1 cellular context compared by ENCODE assay signal in genomic region chr2:109623923-109624322, GRCh38.
TF ChIP-seq lines count a peak whose summit lies in the region.

No MANE protein-coding gene starts in this region.

TF ChIP-seq in HepG2, 621 proteins besides CTCF, POLR2A, EP300 and RAD21 (continued from another document and continues in another):
- 0 out of 4 replicates have a peak, but pooled peaks of 1 of the 2 experiments have one; percentile 22 for TF ChIP-seq REST (IDR thresholded peaks at IDR 0.05; ENCODE audit: borderline replicate concordance in 1 of 2, low read depth in 1 of 2, low read length in 2 of 2)
- no peak for TF ChIP-seq ZNF230 (CRISPR knock-in tag; IDR thresholded peaks at IDR 0.05)
- peak; percentile 74 for TF ChIP-seq HNF4G (IDR thresholded peaks at IDR 0.05; ENCODE audit: borderline replicate concordance, low read depth, low read length)
- 0 out of 2 replicates have a peak, but pooled peaks have one; percentile 30 for TF ChIP-seq HNF4G (CRISPR knock-in tag; IDR thresholded peaks at IDR 0.05; ENCODE audit: borderline replicate concordance, low read depth)
- peak; percentile 34; the same call in 1 of the 2 replicates for TF ChIP-seq ZFX (CRISPR knock-in tag; IDR thresholded peaks at IDR 0.05; ENCODE audit: low read depth)
- no peak for TF ChIP-seq RBAK (CRISPR knock-in tag; IDR thresholded peaks at IDR 0.05)
- TF ChIP-seq NR2F6 (IDR thresholded peaks at IDR 0.05), result peak; percentile 55; the same call in 1 of the 2 replicates
- no peak for TF ChIP-seq NR2F6 (CRISPR knock-in tag; IDR thresholded peaks at IDR 0.05)
- TF ChIP-seq FOXP1 (IDR thresholded peaks at IDR 0.05), result no peak
- no peak for TF ChIP-seq FOXP1 (CRISPR knock-in tag; IDR thresholded peaks at IDR 0.05)
- no peak for TF ChIP-seq ZNF674 (CRISPR knock-in tag; IDR thresholded peaks at IDR 0.05; ENCODE audit: low read depth)
- TF ChIP-seq TOPORS (CRISPR knock-in tag; IDR thresholded peaks at IDR 0.05), result 0 out of 2 replicates have a peak, but pooled peaks have one; percentile 12
- TF ChIP-seq HBP1 (CRISPR knock-in tag; IDR thresholded peaks at IDR 0.05; ENCODE audit: low read depth), result no peak
- TF ChIP-seq IRF1 (CRISPR knock-in tag; IDR thresholded peaks at IDR 0.05; ENCODE audit: low read depth), result no peak
- TF ChIP-seq U2AF2 (IDR thresholded peaks at IDR 0.05; ENCODE audit: low read depth, low read length), result no peak
- TF ChIP-seq ZNF263 (CRISPR knock-in tag; IDR thresholded peaks at IDR 0.05), result peak; percentile 91
- TF ChIP-seq TEF (CRISPR knock-in tag; IDR thresholded peaks at IDR 0.05), result no peak
- no peak for TF ChIP-seq TCF12 (IDR thresholded peaks at IDR 0.05)
- TF ChIP-seq TCF12 (CRISPR knock-in tag; IDR thresholded peaks at IDR 0.05), result 0 out of 2 replicates have a peak, but pooled peaks have one; percentile 30
- TF ChIP-seq TARDBP (CRISPR knock-in tag; IDR thresholded peaks at IDR 0.05), result peak; percentile 29; the same call in 1 of the 2 replicates
- no peak for TF ChIP-seq ATF4 (CRISPR knock-in tag; IDR thresholded peaks at IDR 0.05)
- TF ChIP-seq DNMT3B (CRISPR knock-in tag; conservative IDR thresholded peaks at IDR 0.05), result no peak
- TF ChIP-seq ZBTB26 (CRISPR knock-in tag; IDR thresholded peaks at IDR 0.05; ENCODE audit: borderline replicate concordance), result no peak
- TF ChIP-seq ZNF326 (CRISPR knock-in tag; IDR thresholded peaks at IDR 0.05; ENCODE audit: borderline replicate concordance), result no peak
- TF ChIP-seq RELA (CRISPR knock-in tag; IDR thresholded peaks at IDR 0.05), result no peak
- TF ChIP-seq ZNF720 (CRISPR knock-in tag; IDR thresholded peaks at IDR 0.05), result no peak
- TF ChIP-seq FOXO4 (CRISPR knock-in tag; conservative IDR thresholded peaks at IDR 0.05), result no peak
- no peak for TF ChIP-seq NAIF1 (CRISPR knock-in tag; IDR thresholded peaks at IDR 0.05; ENCODE audit: borderline replicate concordance)
- no peak for TF ChIP-seq SMARCC2 (IDR thresholded peaks at IDR 0.05)
- no peak for TF ChIP-seq FOXM1 (CRISPR knock-in tag; IDR thresholded peaks at IDR 0.05)
- no peak for TF ChIP-seq ZFP90 (CRISPR knock-in tag; IDR thresholded peaks at IDR 0.05; ENCODE audit: borderline replicate concordance)
- TF ChIP-seq PHF8 (CRISPR knock-in tag; IDR thresholded peaks at IDR 0.05), result 0 out of 2 replicates have a peak, but pooled peaks have one; percentile 25
- TF ChIP-seq SIX1 (CRISPR knock-in tag; IDR thresholded peaks at IDR 0.05; ENCODE audit: borderline replicate concordance), result no peak
- peak; percentile 74 for TF ChIP-seq RXRB (CRISPR knock-in tag; IDR thresholded peaks at IDR 0.05; ENCODE audit: borderline replicate concordance)
- TF ChIP-seq POGZ (CRISPR knock-in tag; IDR thresholded peaks at IDR 0.05), result peak; percentile 48; the same call in 1 of the 2 replicates
- no peak for TF ChIP-seq DNMT1 (CRISPR knock-in tag; IDR thresholded peaks at IDR 0.05)
- no peak for TF ChIP-seq JDP2 (CRISPR knock-in tag; IDR thresholded peaks at IDR 0.05; ENCODE audit: borderline replicate concordance)
- no peak for TF ChIP-seq ZNF740 (CRISPR knock-in tag; IDR thresholded peaks at IDR 0.05)
- TF ChIP-seq ZNF687 (CRISPR knock-in tag; IDR thresholded peaks at IDR 0.05), result no peak
- TF ChIP-seq PATZ1 (CRISPR knock-in tag; IDR thresholded peaks at IDR 0.05), result peak; percentile 55
- no peak for TF ChIP-seq ZNF274 (CRISPR knock-in tag; IDR thresholded peaks at IDR 0.05)
